1 cellular context compared by ENCODE assay signal in genomic region chr9:114117614-114117995, GRCh38.
TF ChIP-seq lines count a peak whose summit lies in the region.

No MANE protein-coding gene starts in this region.

TF ChIP-seq in HepG2, 621 proteins besides CTCF, POLR2A, EP300 and RAD21 (continued from another document and continues in another):
- TF ChIP-seq ZNF598 (CRISPR knock-in tag; IDR thresholded peaks at IDR 0.05; ENCODE audit: borderline replicate concordance), result no peak
- TF ChIP-seq ZNF556 (CRISPR knock-in tag; IDR thresholded peaks at IDR 0.05; ENCODE audit: borderline replicate concordance), result no peak; the same call in 1 of the 2 replicates
- TF ChIP-seq, protein P1, sequence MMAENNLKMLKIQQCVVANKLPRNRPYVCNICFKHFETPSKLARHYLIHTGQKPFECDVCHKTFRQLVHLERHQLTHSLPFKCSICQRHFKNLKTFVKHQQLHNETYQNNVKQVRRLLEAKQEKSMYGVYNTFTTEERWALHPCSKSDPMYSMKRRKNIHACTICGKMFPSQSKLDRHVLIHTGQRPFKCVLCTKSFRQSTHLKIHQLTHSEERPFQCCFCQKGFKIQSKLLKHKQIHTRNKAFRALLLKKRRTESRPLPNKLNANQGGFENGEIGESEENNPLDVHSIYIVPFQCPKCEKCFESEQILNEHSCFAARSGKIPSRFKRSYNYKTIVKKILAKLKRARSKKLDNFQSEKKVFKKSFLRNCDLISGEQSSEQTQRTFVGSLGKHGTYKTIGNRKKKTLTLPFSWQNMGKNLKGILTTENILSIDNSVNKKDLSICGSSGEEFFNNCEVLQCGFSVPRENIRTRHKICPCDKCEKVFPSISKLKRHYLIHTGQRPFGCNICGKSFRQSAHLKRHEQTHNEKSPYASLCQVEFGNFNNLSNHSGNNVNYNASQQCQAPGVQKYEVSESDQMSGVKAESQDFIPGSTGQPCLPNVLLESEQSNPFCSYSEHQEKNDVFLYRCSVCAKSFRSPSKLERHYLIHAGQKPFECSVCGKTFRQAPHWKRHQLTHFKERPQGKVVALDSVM (CRISPR knock-in tag; IDR thresholded peaks at IDR 0.05), result no peak
- no peak; the same call in 1 of the 2 replicates for TF ChIP-seq ZSCAN29 (CRISPR knock-in tag; conservative IDR thresholded peaks at IDR 0.05)
- no peak for TF ChIP-seq NR1H2 (CRISPR knock-in tag; IDR thresholded peaks at IDR 0.05; ENCODE audit: borderline replicate concordance, low read depth)
- no peak for TF ChIP-seq IRX3 (CRISPR knock-in tag; IDR thresholded peaks at IDR 0.05; ENCODE audit: borderline replicate concordance, low read depth)
- no peak for TF ChIP-seq FOXP1 (IDR thresholded peaks at IDR 0.05)
- TF ChIP-seq FOXP1 (CRISPR knock-in tag; IDR thresholded peaks at IDR 0.05), result peak; percentile 79; the same call in 1 of the 2 replicates
- TF ChIP-seq ZFP36L1 (CRISPR knock-in tag; IDR thresholded peaks at IDR 0.05), result no peak
- no peak for TF ChIP-seq ZNF260 (CRISPR knock-in tag; IDR thresholded peaks at IDR 0.05; ENCODE audit: borderline replicate concordance, low read depth)
- TF ChIP-seq SYNCRIP (IDR thresholded peaks at IDR 0.05; ENCODE audit: insufficient read depth, low read depth, low read length), result no peak
- no peak for TF ChIP-seq AKAP8 (CRISPR knock-in tag; IDR thresholded peaks at IDR 0.05)
- TF ChIP-seq ZNF10 (CRISPR knock-in tag; IDR thresholded peaks at IDR 0.05; ENCODE audit: borderline replicate concordance, low read depth), result no peak
- no peak for TF ChIP-seq ZNF557 (CRISPR knock-in tag; IDR thresholded peaks at IDR 0.05)
- TF ChIP-seq ERF (CRISPR knock-in tag; IDR thresholded peaks at IDR 0.05), result no peak; the same call in 1 of the 2 replicates
- TF ChIP-seq ZSCAN22 (CRISPR knock-in tag; IDR thresholded peaks at IDR 0.05), result peak; percentile 92
- TF ChIP-seq KDM5A (IDR thresholded peaks at IDR 0.05; ENCODE audit: borderline replicate concordance, low read length), result no peak
- TF ChIP-seq EHMT2 (IDR thresholded peaks at IDR 0.05; ENCODE audit: borderline replicate concordance, low read depth, low read length), result no peak
- TF ChIP-seq ZNF678 (CRISPR knock-in tag; IDR thresholded peaks at IDR 0.05), result no peak
- no peak for TF ChIP-seq ZNF768 (CRISPR knock-in tag; IDR thresholded peaks at IDR 0.05)
- TF ChIP-seq ZNF383 (CRISPR knock-in tag; IDR thresholded peaks at IDR 0.05; ENCODE audit: borderline replicate concordance), result no peak
- TF ChIP-seq KDM5B (CRISPR knock-in tag; IDR thresholded peaks at IDR 0.05; ENCODE audit: borderline replicate concordance), result no peak
- TF ChIP-seq, protein P2, sequence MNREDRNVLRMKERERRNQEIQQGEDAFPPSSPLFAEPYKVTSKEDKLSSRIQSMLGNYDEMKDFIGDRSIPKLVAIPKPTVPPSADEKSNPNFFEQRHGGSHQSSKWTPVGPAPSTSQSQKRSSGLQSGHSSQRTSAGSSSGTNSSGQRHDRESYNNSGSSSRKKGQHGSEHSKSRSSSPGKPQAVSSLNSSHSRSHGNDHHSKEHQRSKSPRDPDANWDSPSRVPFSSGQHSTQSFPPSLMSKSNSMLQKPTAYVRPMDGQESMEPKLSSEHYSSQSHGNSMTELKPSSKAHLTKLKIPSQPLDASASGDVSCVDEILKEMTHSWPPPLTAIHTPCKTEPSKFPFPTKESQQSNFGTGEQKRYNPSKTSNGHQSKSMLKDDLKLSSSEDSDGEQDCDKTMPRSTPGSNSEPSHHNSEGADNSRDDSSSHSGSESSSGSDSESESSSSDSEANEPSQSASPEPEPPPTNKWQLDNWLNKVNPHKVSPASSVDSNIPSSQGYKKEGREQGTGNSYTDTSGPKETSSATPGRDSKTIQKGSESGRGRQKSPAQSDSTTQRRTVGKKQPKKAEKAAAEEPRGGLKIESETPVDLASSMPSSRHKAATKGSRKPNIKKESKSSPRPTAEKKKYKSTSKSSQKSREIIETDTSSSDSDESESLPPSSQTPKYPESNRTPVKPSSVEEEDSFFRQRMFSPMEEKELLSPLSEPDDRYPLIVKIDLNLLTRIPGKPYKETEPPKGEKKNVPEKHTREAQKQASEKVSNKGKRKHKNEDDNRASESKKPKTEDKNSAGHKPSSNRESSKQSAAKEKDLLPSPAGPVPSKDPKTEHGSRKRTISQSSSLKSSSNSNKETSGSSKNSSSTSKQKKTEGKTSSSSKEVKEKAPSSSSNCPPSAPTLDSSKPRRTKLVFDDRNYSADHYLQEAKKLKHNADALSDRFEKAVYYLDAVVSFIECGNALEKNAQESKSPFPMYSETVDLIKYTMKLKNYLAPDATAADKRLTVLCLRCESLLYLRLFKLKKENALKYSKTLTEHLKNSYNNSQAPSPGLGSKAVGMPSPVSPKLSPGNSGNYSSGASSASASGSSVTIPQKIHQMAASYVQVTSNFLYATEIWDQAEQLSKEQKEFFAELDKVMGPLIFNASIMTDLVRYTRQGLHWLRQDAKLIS (CRISPR knock-in tag; IDR thresholded peaks at IDR 0.05), result no peak
- TF ChIP-seq ZNF790 (CRISPR knock-in tag; IDR thresholded peaks at IDR 0.05; ENCODE audit: borderline replicate concordance), result no peak
- no peak for TF ChIP-seq ZNF776 (CRISPR knock-in tag; IDR thresholded peaks at IDR 0.05)
- no peak for TF ChIP-seq ZNF564 (CRISPR knock-in tag; IDR thresholded peaks at IDR 0.05)
- no peak for TF ChIP-seq CHCHD3 (CRISPR knock-in tag; IDR thresholded peaks at IDR 0.05)
- TF ChIP-seq, protein P3, sequence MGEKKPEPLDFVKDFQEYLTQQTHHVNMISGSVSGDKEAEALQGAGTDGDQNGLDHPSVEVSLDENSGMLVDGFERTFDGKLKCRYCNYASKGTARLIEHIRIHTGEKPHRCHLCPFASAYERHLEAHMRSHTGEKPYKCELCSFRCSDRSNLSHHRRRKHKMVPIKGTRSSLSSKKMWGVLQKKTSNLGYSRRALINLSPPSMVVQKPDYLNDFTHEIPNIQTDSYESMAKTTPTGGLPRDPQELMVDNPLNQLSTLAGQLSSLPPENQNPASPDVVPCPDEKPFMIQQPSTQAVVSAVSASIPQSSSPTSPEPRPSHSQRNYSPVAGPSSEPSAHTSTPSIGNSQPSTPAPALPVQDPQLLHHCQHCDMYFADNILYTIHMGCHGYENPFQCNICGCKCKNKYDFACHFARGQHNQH (CRISPR knock-in tag; IDR thresholded peaks at IDR 0.05), result no peak; the same call in 1 of the 2 replicates
- no peak for TF ChIP-seq CENPT (CRISPR knock-in tag; IDR thresholded peaks at IDR 0.05; ENCODE audit: low read depth)
- TF ChIP-seq CHD4 (IDR thresholded peaks at IDR 0.05; ENCODE audit: borderline replicate concordance, low read length), result no peak
- no peak for TF ChIP-seq SRSF1 (optimal IDR thresholded peaks at IDR 0.05; ENCODE audit: low read depth, low read length)
- TF ChIP-seq ZNF781 (CRISPR knock-in tag; IDR thresholded peaks at IDR 0.05; ENCODE audit: borderline replicate concordance, not compliant biosample characterization), result no peak
- TF ChIP-seq ZNF12 (CRISPR knock-in tag; IDR thresholded peaks at IDR 0.05), result 0 out of 2 replicates have a peak, but pooled peaks have one; percentile 41
- no peak for TF ChIP-seq RORA (CRISPR knock-in tag; IDR thresholded peaks at IDR 0.05)
- no peak for TF ChIP-seq SRF (IDR thresholded peaks at IDR 0.05; ENCODE audit: low read depth, low read length)
- TF ChIP-seq TCF7 (IDR thresholded peaks at IDR 0.05; ENCODE audit: low read depth), result no peak
- no peak for TF ChIP-seq ZBTB42 (CRISPR knock-in tag; IDR thresholded peaks at IDR 0.05)
- TF ChIP-seq, protein P4, sequence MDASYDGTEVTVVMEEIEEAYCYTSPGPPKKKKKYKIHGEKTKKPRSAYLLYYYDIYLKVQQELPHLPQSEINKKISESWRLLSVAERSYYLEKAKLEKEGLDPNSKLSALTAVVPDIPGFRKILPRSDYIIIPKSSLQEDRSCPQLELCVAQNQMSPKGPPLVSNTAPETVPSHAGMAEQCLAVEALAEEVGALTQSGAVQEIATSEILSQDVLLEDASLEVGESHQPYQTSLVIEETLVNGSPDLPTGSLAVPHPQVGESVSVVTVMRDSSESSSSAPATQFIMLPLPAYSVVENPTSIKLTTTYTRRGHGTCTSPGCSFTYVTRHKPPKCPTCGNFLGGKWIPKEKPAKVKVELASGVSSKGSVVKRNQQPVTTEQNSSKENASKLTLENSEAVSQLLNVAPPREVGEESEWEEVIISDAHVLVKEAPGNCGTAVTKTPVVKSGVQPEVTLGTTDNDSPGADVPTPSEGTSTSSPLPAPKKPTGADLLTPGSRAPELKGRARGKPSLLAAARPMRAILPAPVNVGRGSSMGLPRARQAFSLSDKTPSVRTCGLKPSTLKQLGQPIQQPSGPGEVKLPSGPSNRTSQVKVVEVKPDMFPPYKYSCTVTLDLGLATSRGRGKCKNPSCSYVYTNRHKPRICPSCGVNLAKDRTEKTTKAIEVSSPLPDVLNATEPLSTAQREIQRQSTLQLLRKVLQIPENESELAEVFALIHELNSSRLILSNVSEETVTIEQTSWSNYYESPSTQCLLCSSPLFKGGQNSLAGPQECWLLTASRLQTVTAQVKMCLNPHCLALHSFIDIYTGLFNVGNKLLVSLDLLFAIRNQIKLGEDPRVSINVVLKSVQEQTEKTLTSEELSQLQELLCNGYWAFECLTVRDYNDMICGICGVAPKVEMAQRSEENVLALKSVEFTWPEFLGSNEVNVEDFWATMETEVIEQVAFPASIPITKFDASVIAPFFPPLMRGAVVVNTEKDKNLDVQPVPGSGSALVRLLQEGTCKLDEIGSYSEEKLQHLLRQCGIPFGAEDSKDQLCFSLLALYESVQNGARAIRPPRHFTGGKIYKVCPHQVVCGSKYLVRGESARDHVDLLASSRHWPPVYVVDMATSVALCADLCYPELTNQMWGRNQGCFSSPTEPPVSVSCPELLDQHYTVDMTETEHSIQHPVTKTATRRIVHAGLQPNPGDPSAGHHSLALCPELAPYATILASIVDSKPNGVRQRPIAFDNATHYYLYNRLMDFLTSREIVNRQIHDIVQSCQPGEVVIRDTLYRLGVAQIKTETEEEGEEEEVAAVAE (CRISPR knock-in tag; IDR thresholded peaks at IDR 0.05; ENCODE audit: borderline replicate concordance), result no peak
- TF ChIP-seq, protein P5, sequence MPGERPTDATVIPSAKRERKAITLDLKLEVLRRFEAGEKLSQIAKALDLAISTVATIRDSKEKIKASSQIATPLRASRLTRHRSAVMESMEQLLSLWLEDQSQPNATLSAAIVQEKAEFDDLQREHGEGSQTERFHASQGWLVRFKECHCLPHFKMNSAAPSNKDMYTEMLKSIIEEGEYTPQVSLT (CRISPR knock-in tag; IDR thresholded peaks at IDR 0.05; ENCODE audit: borderline replicate concordance, low read depth), result no peak
- no peak for TF ChIP-seq SIX1 (CRISPR knock-in tag; IDR thresholded peaks at IDR 0.05; ENCODE audit: borderline replicate concordance)
- TF ChIP-seq, protein P6, sequence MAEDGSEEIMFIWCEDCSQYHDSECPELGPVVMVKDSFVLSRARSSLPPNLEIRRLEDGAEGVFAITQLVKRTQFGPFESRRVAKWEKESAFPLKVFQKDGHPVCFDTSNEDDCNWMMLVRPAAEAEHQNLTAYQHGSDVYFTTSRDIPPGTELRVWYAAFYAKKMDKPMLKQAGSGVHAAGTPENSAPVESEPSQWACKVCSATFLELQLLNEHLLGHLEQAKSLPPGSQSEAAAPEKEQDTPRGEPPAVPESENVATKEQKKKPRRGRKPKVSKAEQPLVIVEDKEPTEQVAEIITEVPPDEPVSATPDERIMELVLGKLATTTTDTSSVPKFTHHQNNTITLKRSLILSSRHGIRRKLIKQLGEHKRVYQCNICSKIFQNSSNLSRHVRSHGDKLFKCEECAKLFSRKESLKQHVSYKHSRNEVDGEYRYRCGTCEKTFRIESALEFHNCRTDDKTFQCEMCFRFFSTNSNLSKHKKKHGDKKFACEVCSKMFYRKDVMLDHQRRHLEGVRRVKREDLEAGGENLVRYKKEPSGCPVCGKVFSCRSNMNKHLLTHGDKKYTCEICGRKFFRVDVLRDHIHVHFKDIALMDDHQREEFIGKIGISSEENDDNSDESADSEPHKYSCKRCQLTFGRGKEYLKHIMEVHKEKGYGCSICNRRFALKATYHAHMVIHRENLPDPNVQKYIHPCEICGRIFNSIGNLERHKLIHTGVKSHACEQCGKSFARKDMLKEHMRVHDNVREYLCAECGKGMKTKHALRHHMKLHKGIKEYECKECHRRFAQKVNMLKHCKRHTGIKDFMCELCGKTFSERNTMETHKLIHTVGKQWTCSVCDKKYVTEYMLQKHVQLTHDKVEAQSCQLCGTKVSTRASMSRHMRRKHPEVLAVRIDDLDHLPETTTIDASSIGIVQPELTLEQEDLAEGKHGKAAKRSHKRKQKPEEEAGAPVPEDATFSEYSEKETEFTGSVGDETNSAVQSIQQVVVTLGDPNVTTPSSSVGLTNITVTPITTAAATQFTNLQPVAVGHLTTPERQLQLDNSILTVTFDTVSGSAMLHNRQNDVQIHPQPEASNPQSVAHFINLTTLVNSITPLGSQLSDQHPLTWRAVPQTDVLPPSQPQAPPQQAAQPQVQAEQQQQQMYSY (CRISPR knock-in tag; IDR thresholded peaks at IDR 0.05), result no peak
- TF ChIP-seq NCOA2 (CRISPR knock-in tag; IDR thresholded peaks at IDR 0.05), result no peak
- no peak for TF ChIP-seq MBD4 (IDR thresholded peaks at IDR 0.05; ENCODE audit: borderline replicate concordance, low read length)
- no peak for TF ChIP-seq ZNF446 (CRISPR knock-in tag; IDR thresholded peaks at IDR 0.05)
- no peak for TF ChIP-seq ZNF569 (CRISPR knock-in tag; IDR thresholded peaks at IDR 0.05; ENCODE audit: borderline replicate concordance)
- no peak for TF ChIP-seq NFRKB (IDR thresholded peaks at IDR 0.05)
- no peak for TF ChIP-seq DPF2 (CRISPR knock-in tag; IDR thresholded peaks at IDR 0.05; ENCODE audit: borderline replicate concordance, low read depth)
- no peak for TF ChIP-seq HES4 (CRISPR knock-in tag; IDR thresholded peaks at IDR 0.05; ENCODE audit: borderline replicate concordance)
- no peak for TF ChIP-seq ZNF282 (IDR thresholded peaks at IDR 0.05; ENCODE audit: partially characterized antibody)
- TF ChIP-seq NFKBIZ (CRISPR knock-in tag; IDR thresholded peaks at IDR 0.05), result no peak
- TF ChIP-seq, protein P7, sequence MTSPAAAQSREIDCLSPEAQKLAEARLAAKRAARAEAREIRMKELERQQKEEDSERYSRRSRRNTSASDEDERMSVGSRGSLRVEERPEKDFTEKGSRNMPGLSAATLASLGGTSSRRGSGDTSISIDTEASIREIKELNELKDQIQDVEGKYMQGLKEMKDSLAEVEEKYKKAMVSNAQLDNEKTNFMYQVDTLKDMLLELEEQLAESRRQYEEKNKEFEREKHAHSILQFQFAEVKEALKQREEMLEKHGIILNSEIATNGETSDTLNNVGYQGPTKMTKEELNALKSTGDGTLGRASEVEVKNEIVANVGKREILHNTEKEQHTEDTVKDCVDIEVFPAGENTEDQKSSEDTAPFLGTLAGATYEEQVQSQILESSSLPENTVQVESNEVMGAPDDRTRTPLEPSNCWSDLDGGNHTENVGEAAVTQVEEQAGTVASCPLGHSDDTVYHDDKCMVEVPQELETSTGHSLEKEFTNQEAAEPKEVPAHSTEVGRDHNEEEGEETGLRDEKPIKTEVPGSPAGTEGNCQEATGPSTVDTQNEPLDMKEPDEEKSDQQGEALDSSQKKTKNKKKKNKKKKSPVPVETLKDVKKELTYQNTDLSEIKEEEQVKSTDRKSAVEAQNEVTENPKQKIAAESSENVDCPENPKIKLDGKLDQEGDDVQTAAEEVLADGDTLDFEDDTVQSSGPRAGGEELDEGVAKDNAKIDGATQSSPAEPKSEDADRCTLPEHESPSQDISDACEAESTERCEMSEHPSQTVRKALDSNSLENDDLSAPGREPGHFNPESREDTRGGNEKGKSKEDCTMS (CRISPR knock-in tag; conservative IDR thresholded peaks at IDR 0.05), result 0 out of 2 replicates have a peak, but pooled peaks have one; percentile 8
- no peak for TF ChIP-seq ZKSCAN5 (CRISPR knock-in tag; IDR thresholded peaks at IDR 0.05)
- TF ChIP-seq ZBTB38 (CRISPR knock-in tag; IDR thresholded peaks at IDR 0.05), result no peak
- no peak for TF ChIP-seq ZNF720 (CRISPR knock-in tag; IDR thresholded peaks at IDR 0.05)
